In genomic region chr20:1908191-1908590, GRCh38 we compare ENCODE assay signal across 23 cellular contexts. TPM values are rescaled to one million over a fixed set of nuclear protein-coding genes. Genes with fewer than 3 reads are reported as not detected.
"Had no signal": no experiment of that assay in that cellular context is flagged by ENCODE, and none has a peak within 500 bp of the region (broad histone marks: within the 10 kb centered on the region; RNA-seq: fewer than 3 reads in every experiment).

No MANE protein-coding gene starts in this region.

- H3K36me3 ChIP-seq: colonic mucosa, left ventricle myocardium inferior, ovary, upper lobe of right lung, WERI-Rb-1 had no signal

- ATAC-seq: activated CD8-positive, alpha-beta T cell treated with anti-CD3 and anti-CD28 coated beads for 36 hours; activated naive CD4-positive, alpha-beta T cell treated with anti-CD3 and anti-CD28 coated beads, Interleukin-2, amount 50 U/mL, for 72 hours; gastroesophageal sphincter; naive thymus-derived CD8-positive, alpha-beta T cell; stimulated activated memory B cell treated with anti-CD40 and anti-IgM and Interleukin-4, amounts not matched to agents 10 μg/mL and 1 μg/mL and 100 μg/mL, for 72 hours had no signal

- DNase-seq: activated CD4-positive, alpha-beta T cell treated with anti-CD3 and anti-CD28 coated beads, Interleukin-2, amount 10 ng/mL, durations not matched to agents 7 days and 5 days; activated CD4-positive, CD25-positive, alpha-beta regulatory T cell treated with anti-CD3 and anti-CD28 coated beads, Interleukin-2, amount 50 U/mL, for 72 hours; activated CD8-positive, alpha-beta T cell treated with anti-CD3 and anti-CD28 coated beads for 36 hours; colonic mucosa; endodermal cell; head of caudate nucleus; hypothalamus; left ventricle myocardium inferior; naive thymus-derived CD8-positive, alpha-beta T cell; ovary; right cardiac atrium; small intestine; stimulated activated CD4-positive, alpha-beta T cell treated with anti-CD3 and anti-CD28 coated beads, Interleukin-2, amount 100 ng/mL, for 24 hours; T-helper 1 cell; upper lobe of right lung; WERI-Rb-1 had no signal

- H3K27me3 ChIP-seq: ascending aorta, colonic mucosa, gastroesophageal sphincter, ovary, upper lobe of right lung had no signal

- H3K27ac ChIP-seq: ascending aorta, colonic mucosa, epithelial cell of prostate, gastroesophageal sphincter, ovary, psoas muscle, upper lobe of right lung, WERI-Rb-1 had no signal

- H3K9me3 ChIP-seq: ascending aorta, colonic mucosa, gastroesophageal sphincter, left ventricle myocardium inferior, ovary, psoas muscle, upper lobe of right lung had no signal

- H3K4me3 ChIP-seq: ascending aorta, colonic mucosa, gastroesophageal sphincter, left ventricle myocardium inferior, ovary, psoas muscle, upper lobe of right lung had no signal

- FAIRE-seq: small intestine, TTC549 had no signal

- H3K4me1 ChIP-seq: colonic mucosa, psoas muscle, upper lobe of right lung had no signal

RNA-seq across cellular contexts. Expression of gene SIRPA, which starts 13.0 kb away (rescaled TPM):
- total RNA-seq: activated CD4-positive, alpha-beta T cell treated with anti-CD3 and anti-CD28 coated beads, Interleukin-2, amount 10 ng/mL, durations not matched to agents 7 days and 5 days had no signal
